In genomic region chr2:235113854-235114253, GRCh38 we compare ENCODE assay signal across 1 cellular context.
TF ChIP-seq lines count a peak whose summit lies in the region.

No MANE protein-coding gene starts in this region.

TF ChIP-seq in H1, 55 proteins besides CTCF, POLR2A, EP300 and RAD21 (continued from another document):
- TF ChIP-seq, protein P1, sequence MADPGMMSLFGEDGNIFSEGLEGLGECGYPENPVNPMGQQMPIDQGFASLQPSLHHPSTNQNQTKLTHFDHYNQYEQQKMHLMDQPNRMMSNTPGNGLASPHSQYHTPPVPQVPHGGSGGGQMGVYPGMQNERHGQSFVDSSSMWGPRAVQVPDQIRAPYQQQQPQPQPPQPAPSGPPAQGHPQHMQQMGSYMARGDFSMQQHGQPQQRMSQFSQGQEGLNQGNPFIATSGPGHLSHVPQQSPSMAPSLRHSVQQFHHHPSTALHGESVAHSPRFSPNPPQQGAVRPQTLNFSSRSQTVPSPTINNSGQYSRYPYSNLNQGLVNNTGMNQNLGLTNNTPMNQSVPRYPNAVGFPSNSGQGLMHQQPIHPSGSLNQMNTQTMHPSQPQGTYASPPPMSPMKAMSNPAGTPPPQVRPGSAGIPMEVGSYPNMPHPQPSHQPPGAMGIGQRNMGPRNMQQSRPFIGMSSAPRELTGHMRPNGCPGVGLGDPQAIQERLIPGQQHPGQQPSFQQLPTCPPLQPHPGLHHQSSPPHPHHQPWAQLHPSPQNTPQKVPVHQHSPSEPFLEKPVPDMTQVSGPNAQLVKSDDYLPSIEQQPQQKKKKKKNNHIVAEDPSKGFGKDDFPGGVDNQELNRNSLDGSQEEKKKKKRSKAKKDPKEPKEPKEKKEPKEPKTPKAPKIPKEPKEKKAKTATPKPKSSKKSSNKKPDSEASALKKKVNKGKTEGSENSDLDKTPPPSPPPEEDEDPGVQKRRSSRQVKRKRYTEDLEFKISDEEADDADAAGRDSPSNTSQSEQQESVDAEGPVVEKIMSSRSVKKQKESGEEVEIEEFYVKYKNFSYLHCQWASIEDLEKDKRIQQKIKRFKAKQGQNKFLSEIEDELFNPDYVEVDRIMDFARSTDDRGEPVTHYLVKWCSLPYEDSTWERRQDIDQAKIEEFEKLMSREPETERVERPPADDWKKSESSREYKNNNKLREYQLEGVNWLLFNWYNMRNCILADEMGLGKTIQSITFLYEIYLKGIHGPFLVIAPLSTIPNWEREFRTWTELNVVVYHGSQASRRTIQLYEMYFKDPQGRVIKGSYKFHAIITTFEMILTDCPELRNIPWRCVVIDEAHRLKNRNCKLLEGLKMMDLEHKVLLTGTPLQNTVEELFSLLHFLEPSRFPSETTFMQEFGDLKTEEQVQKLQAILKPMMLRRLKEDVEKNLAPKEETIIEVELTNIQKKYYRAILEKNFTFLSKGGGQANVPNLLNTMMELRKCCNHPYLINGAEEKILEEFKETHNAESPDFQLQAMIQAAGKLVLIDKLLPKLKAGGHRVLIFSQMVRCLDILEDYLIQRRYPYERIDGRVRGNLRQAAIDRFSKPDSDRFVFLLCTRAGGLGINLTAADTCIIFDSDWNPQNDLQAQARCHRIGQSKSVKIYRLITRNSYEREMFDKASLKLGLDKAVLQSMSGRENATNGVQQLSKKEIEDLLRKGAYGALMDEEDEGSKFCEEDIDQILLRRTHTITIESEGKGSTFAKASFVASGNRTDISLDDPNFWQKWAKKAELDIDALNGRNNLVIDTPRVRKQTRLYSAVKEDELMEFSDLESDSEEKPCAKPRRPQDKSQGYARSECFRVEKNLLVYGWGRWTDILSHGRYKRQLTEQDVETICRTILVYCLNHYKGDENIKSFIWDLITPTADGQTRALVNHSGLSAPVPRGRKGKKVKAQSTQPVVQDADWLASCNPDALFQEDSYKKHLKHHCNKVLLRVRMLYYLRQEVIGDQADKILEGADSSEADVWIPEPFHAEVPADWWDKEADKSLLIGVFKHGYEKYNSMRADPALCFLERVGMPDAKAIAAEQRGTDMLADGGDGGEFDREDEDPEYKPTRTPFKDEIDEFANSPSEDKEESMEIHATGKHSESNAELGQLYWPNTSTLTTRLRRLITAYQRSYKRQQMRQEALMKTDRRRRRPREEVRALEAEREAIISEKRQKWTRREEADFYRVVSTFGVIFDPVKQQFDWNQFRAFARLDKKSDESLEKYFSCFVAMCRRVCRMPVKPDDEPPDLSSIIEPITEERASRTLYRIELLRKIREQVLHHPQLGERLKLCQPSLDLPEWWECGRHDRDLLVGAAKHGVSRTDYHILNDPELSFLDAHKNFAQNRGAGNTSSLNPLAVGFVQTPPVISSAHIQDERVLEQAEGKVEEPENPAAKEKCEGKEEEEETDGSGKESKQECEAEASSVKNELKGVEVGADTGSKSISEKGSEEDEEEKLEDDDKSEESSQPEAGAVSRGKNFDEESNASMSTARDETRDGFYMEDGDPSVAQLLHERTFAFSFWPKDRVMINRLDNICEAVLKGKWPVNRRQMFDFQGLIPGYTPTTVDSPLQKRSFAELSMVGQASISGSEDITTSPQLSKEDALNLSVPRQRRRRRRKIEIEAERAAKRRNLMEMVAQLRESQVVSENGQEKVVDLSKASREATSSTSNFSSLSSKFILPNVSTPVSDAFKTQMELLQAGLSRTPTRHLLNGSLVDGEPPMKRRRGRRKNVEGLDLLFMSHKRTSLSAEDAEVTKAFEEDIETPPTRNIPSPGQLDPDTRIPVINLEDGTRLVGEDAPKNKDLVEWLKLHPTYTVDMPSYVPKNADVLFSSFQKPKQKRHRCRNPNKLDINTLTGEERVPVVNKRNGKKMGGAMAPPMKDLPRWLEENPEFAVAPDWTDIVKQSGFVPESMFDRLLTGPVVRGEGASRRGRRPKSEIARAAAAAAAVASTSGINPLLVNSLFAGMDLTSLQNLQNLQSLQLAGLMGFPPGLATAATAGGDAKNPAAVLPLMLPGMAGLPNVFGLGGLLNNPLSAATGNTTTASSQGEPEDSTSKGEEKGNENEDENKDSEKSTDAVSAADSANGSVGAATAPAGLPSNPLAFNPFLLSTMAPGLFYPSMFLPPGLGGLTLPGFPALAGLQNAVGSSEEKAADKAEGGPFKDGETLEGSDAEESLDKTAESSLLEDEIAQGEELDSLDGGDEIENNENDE (IDR thresholded peaks at IDR 0.05; ENCODE audit: insufficient replicate concordance, low read length): no peak
- peak; percentile 50; the same call in 1 of the 2 replicates for TF ChIP-seq MAX (IDR thresholded peaks at IDR 0.05)
- TF ChIP-seq SRF (IDR thresholded peaks at IDR 0.05; ENCODE audit: low read depth, low read length): no peak
- TF ChIP-seq, protein P2, sequence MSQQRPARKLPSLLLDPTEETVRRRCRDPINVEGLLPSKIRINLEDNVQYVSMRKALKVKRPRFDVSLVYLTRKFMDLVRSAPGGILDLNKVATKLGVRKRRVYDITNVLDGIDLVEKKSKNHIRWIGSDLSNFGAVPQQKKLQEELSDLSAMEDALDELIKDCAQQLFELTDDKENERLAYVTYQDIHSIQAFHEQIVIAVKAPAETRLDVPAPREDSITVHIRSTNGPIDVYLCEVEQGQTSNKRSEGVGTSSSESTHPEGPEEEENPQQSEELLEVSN (IDR thresholded peaks at IDR 0.05): peak; percentile 32; the same call in 1 of the 2 replicates
- no peak for TF ChIP-seq HDAC6 (IDR thresholded peaks at IDR 0.05; ENCODE audit: low read depth, low read length)
- no peak for TF ChIP-seq PHF8 (conservative IDR thresholded peaks at IDR 0.05; ENCODE audit: low read depth, low read length)
- no peak for TF ChIP-seq EGR1 (IDR thresholded peaks at IDR 0.05; ENCODE audit: borderline replicate concordance, low read depth, low read length)
- TF ChIP-seq EZH2 (IDR thresholded peaks at IDR 0.05; ENCODE audit: low read depth, low read length, severe bottlenecking): no peak
- 0 out of 2 replicates have a peak, but pooled peaks have one; percentile 27 for TF ChIP-seq GTF2F1 (IDR thresholded peaks at IDR 0.05; ENCODE audit: borderline replicate concordance, low read depth, low read length)
- no peak for TF ChIP-seq SIX5 (IDR thresholded peaks at IDR 0.05; ENCODE audit: low read depth, low read length)
- no peak for TF ChIP-seq HDAC2 (IDR thresholded peaks at IDR 0.05; ENCODE audit: borderline replicate concordance in 1 of 2, low read depth in 2 of 2, low read length in 2 of 2)
- TF ChIP-seq TBP (IDR thresholded peaks at IDR 0.05; ENCODE audit: low read depth, low read length): peak; percentile 25; the same call in 1 of the 2 replicates
- 0 out of 2 replicates have a peak, but pooled peaks have one; percentile 17 for TF ChIP-seq TCF12 (IDR thresholded peaks at IDR 0.05; ENCODE audit: low read depth, low read length)
- TF ChIP-seq CHD1 (IDR thresholded peaks at IDR 0.05; ENCODE audit: low read depth, low read length): no peak
- no peak for TF ChIP-seq SAP30 (IDR thresholded peaks at IDR 0.05; ENCODE audit: insufficient read depth, insufficient replicate concordance, low read length)
- no peak for TF ChIP-seq POLR2AphosphoS5 (IDR thresholded peaks at IDR 0.05; ENCODE audit: low read depth, low read length)
